Comparison of ENCODE assay signal across 9 cellular contexts in the genomic region with DNA sequence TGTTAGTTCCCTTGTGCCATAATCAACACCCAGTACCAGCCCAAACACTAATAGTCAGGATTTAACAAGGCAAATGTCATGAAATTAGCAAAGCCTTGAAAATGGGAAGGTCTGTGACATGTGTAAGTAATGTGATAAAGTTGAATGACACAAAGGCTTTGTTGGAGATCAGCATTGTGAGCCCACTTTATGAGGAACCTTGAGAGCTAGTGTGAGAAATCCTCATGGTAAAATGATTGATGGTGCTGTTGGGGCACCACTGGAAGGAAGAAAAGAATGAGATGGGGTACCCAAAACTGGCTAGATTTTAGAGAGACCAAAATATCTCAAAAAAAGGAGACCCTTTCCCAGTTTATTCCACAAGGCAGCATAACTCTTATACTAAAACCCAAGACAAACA. TPM values are rescaled to one million over a fixed set of nuclear protein-coding genes. Genes with fewer than 3 reads are reported as not detected.
DNase-seq lines count a peak whose midpoint lies in the region; ATAC-seq and TF ChIP-seq lines count a peak whose summit lies in the region.
"Had no signal": no experiment of that assay in that cellular context is flagged by ENCODE, and none has a peak within 500 bp of the region (broad histone marks: within the 10 kb centered on the region; RNA-seq: fewer than 3 reads in every experiment).

No MANE protein-coding gene starts in this region.

- H3K4me2 ChIP-seq in PC-9 (peak overlapping the region; percentile 78), skeletal muscle satellite cell (ENCODE audit: low read length) (peak overlapping the region; percentile 80), trophoblast cell (ENCODE audit: low read length) (no peak overlapping the region)

- H3K4me1 ChIP-seq in PC-9 (replicated peaks; ENCODE audit: insufficient read depth) = peaks cover 25% of the 10 kb centered on the region
- H3K4me1 ChIP-seq in skeletal muscle satellite cell (ENCODE audit: control insufficient read depth, insufficient read depth, low read length) = peaks cover 22% of the 10 kb centered on the region
- peaks cover 0 to 36% (median 13%) of the 10 kb centered on the region in 3 donors for H3K4me1 ChIP-seq in gastroesophageal sphincter
- H3K4me1 ChIP-seq in trophoblast cell (ENCODE audit: control insufficient read depth in 1 of 2, insufficient read depth in 2 of 2, low read length in 2 of 2) = peaks cover 0 to 2% of the 10 kb centered on the region in 2 experiments

- no peak for ATAC-seq in gastroesophageal sphincter
- no peak for ATAC-seq in HG02798 (IDR thresholded peaks at IDR 0.05; ENCODE audit: poor library complexity, unreplicated experiment)

- no peak overlapping the region for H3K23ac ChIP-seq in trophoblast cell (ENCODE audit: low read length)

- no peak for TF ChIP-seq CTCF in PC-9 (conservative IDR thresholded peaks at IDR 0.05)
- TF ChIP-seq CTCF in gastroesophageal sphincter (IDR thresholded peaks at IDR 0.05) = no peak

- H2AK5ac ChIP-seq in trophoblast cell (ENCODE audit: low read length) = no peak overlapping the region

- CTCF ChIA-PET in PC-9 (lab: Charles Lee) = no interaction called here

- H3K9ac ChIP-seq in skeletal muscle satellite cell (ENCODE audit: low read depth, low read length) (peak overlapping the region; percentile 80), trophoblast cell (ENCODE audit: low read length) (no peak overlapping the region)

- H3K79me1 ChIP-seq in trophoblast cell (ENCODE audit: low read length) = peaks cover 9% of the 10 kb centered on the region

- H4K91ac ChIP-seq in trophoblast cell (ENCODE audit: low read depth, low read length) = no peak overlapping the region

- no peak overlapping the region for H3K18ac ChIP-seq in trophoblast cell (ENCODE audit: low read length)

- no peaks in the 10 kb centered on the region for H4K20me1 ChIP-seq in PC-9 (ENCODE audit: insufficient read depth)

- POLR2A ChIA-PET in PC-9 (lab: Charles Lee; ENCODE audit: unreplicated experiment) = interaction anchor here (0.6 to 1.3 kb wide), 2 partner anchors 8 to 21 kb away, joined by 5 to 15 read pairs; partner anchors contain the start of gene COPS4

- TF ChIP-seq POLR2A in erythroblast (IDR thresholded peaks at IDR 0.05; ENCODE audit: low read length) (no peak), gastroesophageal sphincter (IDR thresholded peaks at IDR 0.05) (no peak)

- H4K8ac ChIP-seq in trophoblast cell (ENCODE audit: low read depth, low read length) = no peak overlapping the region

- H2AFZ ChIP-seq in PC-9 = peak overlapping the region; percentile 82
- H2AFZ ChIP-seq in trophoblast cell (ENCODE audit: insufficient read depth, low read length, poor library complexity) = no peak overlapping the region

- H3K14ac ChIP-seq in trophoblast cell (ENCODE audit: low read length) = no peak overlapping the region

- DNase-seq in NCI-H82 (lab: John Stamatoyannopoulos, UW) = peak; percentile 22
- DNase-seq in NCI-H82 treated with DMSO at 0.1 percent for 48 hours (lab: John Stamatoyannopoulos, UW; ENCODE audit: unreplicated experiment) = no peak
- no peak for DNase-seq in PC-9
- DNase-seq in erythroblast (lab: John Stamatoyannopoulos, UW) = peak; percentile 35 to 54
- no peak for DNase-seq in trophoblast cell
- DNase-seq: activated effector memory CD4-positive, alpha-beta T cell treated with Interleukin-2 at 50 U/mL for 16 hours had no signal

- intact Hi-C loops in PC-9 (cut with micrococcal nuclease; ENCODE audit: unreplicated experiment) = loop anchor here (1.0 kb wide), 1 partner anchor 21 kb away; the partner anchor contains the start of gene COPS4

- H2BK12ac ChIP-seq in trophoblast cell (ENCODE audit: low read length) = no peak overlapping the region

- H4K12ac ChIP-seq in trophoblast cell (ENCODE audit: low read depth, low read length) = no peak overlapping the region

- H3K79me2 ChIP-seq in PC-9 (ENCODE audit: low read depth) = peaks cover 30% of the 10 kb centered on the region
- peaks cover 9% of the 10 kb centered on the region for H3K79me2 ChIP-seq in trophoblast cell (ENCODE audit: control insufficient read depth, insufficient read depth, low read length, poor library complexity)

- H3F3A ChIP-seq in PC-9 (ENCODE audit: insufficient read depth, low read depth) = peaks cover 14% of the 10 kb centered on the region

- no TSS peak for BruUV-seq in PC-9 (replicated peaks; lab: Mats Ljungman, UMichigan)

- H3K27me3 ChIP-seq in PC-9 (ENCODE audit: insufficient read depth, low read depth) (no peaks in the 10 kb centered on the region), skeletal muscle satellite cell (ENCODE audit: control insufficient read depth, insufficient read depth, low read length) (no peaks in the 10 kb centered on the region), gastroesophageal sphincter (no peaks in the 10 kb centered on the region), trophoblast cell (ENCODE audit: insufficient read depth, low read length) (no peaks in the 10 kb centered on the region)

- H3K27ac ChIP-seq in PC-9 (peak overlapping the region; percentile 81), gastroesophageal sphincter (peak overlapping the region in 2 of 4 donors; percentile 91 to 97), trophoblast cell (ENCODE audit: low read depth, low read length) (no peak overlapping the region)

- H3K9me3 ChIP-seq in PC-9 (ENCODE audit: insufficient read depth, low read depth) = no peaks in the 10 kb centered on the region
- no peaks in the 10 kb centered on the region for H3K9me3 ChIP-seq in skeletal muscle satellite cell (replicated peaks; ENCODE audit: low read length)
- H3K9me3 ChIP-seq in gastroesophageal sphincter = no peaks in the 10 kb centered on the region
- H3K9me3 ChIP-seq in trophoblast cell (ENCODE audit: insufficient read depth, low read depth, low read length) = no peaks in the 10 kb centered on the region

- no peak overlapping the region for H2BK120ac ChIP-seq in trophoblast cell (ENCODE audit: insufficient read depth, low read length, poor library complexity)

- no peak overlapping the region for H2BK5ac ChIP-seq in trophoblast cell (ENCODE audit: low read depth, low read length, poor library complexity)

- no peak for TF ChIP-seq EP300 in gastroesophageal sphincter (IDR thresholded peaks at IDR 0.05)

- H3K4me3 ChIP-seq in PC-9 (peak overlapping the region; percentile 63; the same call in 1 of the 2 replicates), skeletal muscle satellite cell (ENCODE audit: low read length) (peak overlapping the region; percentile 72), gastroesophageal sphincter (peak overlapping the region in 1 of 2 donors; percentile 72), trophoblast cell (ENCODE audit: low read depth, low read length) (no peak overlapping the region)

- H3K36me3 ChIP-seq in PC-9 (ENCODE audit: low read depth) = no peaks in the 10 kb centered on the region
- no peaks in the 10 kb centered on the region for H3K36me3 ChIP-seq in skeletal muscle satellite cell (ENCODE audit: insufficient read depth, low read length)
- no peaks in the 10 kb centered on the region for H3K36me3 ChIP-seq in gastroesophageal sphincter
- no peaks in the 10 kb centered on the region for H3K36me3 ChIP-seq in trophoblast cell (ENCODE audit: control insufficient read depth in 1 of 2, insufficient read depth in 2 of 2, low read length in 2 of 2)

- no peak overlapping the region for H3K4ac ChIP-seq in trophoblast cell (ENCODE audit: low read depth, low read length)

- no peaks in the 10 kb centered on the region for H3K9me2 ChIP-seq in PC-9 (ENCODE audit: insufficient read depth)

RNA-seq across cellular contexts. Expression of gene LIN54, which starts 3.3 kb away (rescaled TPM):
- total RNA-seq in PC-9 (2021) = 8.5 and 13.1 TPM in 2 replicates
- 14.2 and 15.5 TPM in 2 replicates for total RNA-seq in skeletal muscle satellite cell (2012; rRNA removed)
- total RNA-seq in gastroesophageal sphincter = 10 to 100 TPM in 2 of 4 donors, 1 to 10 TPM in 2; 7.8 to 15.3 (median 10.2) TPM
- 13.7 and 13.8 TPM in 2 replicates for polyA plus RNA-seq in trophoblast cell (2013)

RNA-seq across cellular contexts. Expression of gene COPS4, which starts 21.1 kb away (rescaled TPM):
- total RNA-seq in PC-9 (2021) (15.4 and 17.1 TPM in 2 replicates), gastroesophageal sphincter (10 to 100 TPM; 51.0 to 60.7 (median 55.8) TPM)
- 79.1 and 79.7 TPM in 2 replicates for total RNA-seq in skeletal muscle satellite cell (2012; rRNA removed)
- polyA plus RNA-seq in trophoblast cell (2013) = 36.3 and 36.7 TPM in 2 replicates

Comparison
In these comparisons a context has a peak if more than half of its experiments do, and no peak if none do; other contexts are left out.
1. DNase-seq: peak in NCI-H82 (single experiment) and erythroblast (2 of 2); none in NCI-H82 treated with DMSO at 0.1 percent for 48 hours (single experiment), PC-9 (0 of 2) and trophoblast cell (0 of 2).